Comparison of ENCODE assay signal across 8 cellular contexts in genomic region chr1:203794764-203795381, GRCh38. TPM values are rescaled to one million over a fixed set of nuclear protein-coding genes. Genes with fewer than 3 reads are reported as not detected.
A peak's percentile ranks its signal among the peaks of the same experiment; 100 is the strongest.
DNase-seq lines count a peak whose midpoint lies in the region; ATAC-seq and TF ChIP-seq lines count a peak whose summit lies in the region.

No MANE protein-coding gene starts in this region.

- H3K36me3 ChIP-seq in BE2C: peaks cover 30% of the 10 kb centered on the region

- H3K27ac Mint-ChIP-seq in dendritic cell treated with granulocyte-macrophage colony-stimulating factor and Interleukin-4, amounts not matched to agents 40 ng/mL and 50 ng/mL, for 4 days: peak overlapping the region; percentile 90
- H3K27ac Mint-ChIP-seq in natural killer cell treated with Interleukin-12 subunit alpha and Interleukin-12 subunit beta and Interleukin-15 and Interleukin-18, amount 100 ng/mL, for 72 hours: peak overlapping the region; percentile 84 to 96

- 0 out of 2 replicates have a peak, but pooled peaks cover 2% of the 10 kb centered on the region for H3K9me3 ChIP-seq in BE2C

- no peak overlapping the region for H3K4me3 Mint-ChIP-seq in dendritic cell treated with granulocyte-macrophage colony-stimulating factor and Interleukin-4, amounts not matched to agents 40 ng/mL and 50 ng/mL, for 4 days
- H3K4me3 Mint-ChIP-seq in natural killer cell treated with Interleukin-12 subunit alpha and Interleukin-12 subunit beta and Interleukin-15 and Interleukin-18, amount 100 ng/mL, for 72 hours: peak overlapping the region; percentile 93

- peaks cover 25% of the 10 kb centered on the region for H3K4me1 Mint-ChIP-seq in dendritic cell treated with granulocyte-macrophage colony-stimulating factor and Interleukin-4, amounts not matched to agents 40 ng/mL and 50 ng/mL, for 4 days (ENCODE audit: low read depth)
- peaks cover 32 to 37% of the 10 kb centered on the region in 2 donors for H3K4me1 Mint-ChIP-seq in natural killer cell treated with Interleukin-12 subunit alpha and Interleukin-12 subunit beta and Interleukin-15 and Interleukin-18, amount 100 ng/mL, for 72 hours (ENCODE audit: low read depth in 2 of 2)

- H3K4me1 ChIP-seq in BE2C: peaks cover 2% of the 10 kb centered on the region; the same call in 1 of the 2 replicates

- peak overlapping the region; percentile 80 for H3K4me3 ChIP-seq in BE2C (ENCODE audit: low read depth, low read length)
- peak overlapping the region; percentile 44 for H3K4me3 ChIP-seq in NB4 (ENCODE audit: low read depth, low read length)

- intact Hi-C loops in dendritic cell treated with granulocyte-macrophage colony-stimulating factor and Interleukin-4, amounts not matched to agents 40 ng/mL and 50 ng/mL, for 4 days (cut with micrococcal nuclease): no loop called here

- H3K27me3 Mint-ChIP-seq in dendritic cell treated with granulocyte-macrophage colony-stimulating factor and Interleukin-4, amounts not matched to agents 40 ng/mL and 50 ng/mL, for 4 days: no peaks in the 10 kb centered on the region
- H3K27me3 Mint-ChIP-seq in natural killer cell treated with Interleukin-12 subunit alpha and Interleukin-12 subunit beta and Interleukin-15 and Interleukin-18, amount 100 ng/mL, for 72 hours: no peaks in the 10 kb centered on the region

- no peaks in the 10 kb centered on the region for H3K9me3 Mint-ChIP-seq in dendritic cell treated with granulocyte-macrophage colony-stimulating factor and Interleukin-4, amounts not matched to agents 40 ng/mL and 50 ng/mL, for 4 days
- no peaks in the 10 kb centered on the region for H3K9me3 Mint-ChIP-seq in natural killer cell treated with Interleukin-12 subunit alpha and Interleukin-12 subunit beta and Interleukin-15 and Interleukin-18, amount 100 ng/mL, for 72 hours

- DNase-seq in BE2C (no peak), NB4 (ENCODE audit: low read depth) (no peak), NOMO-1 treated with DMSO at 0.1 percent for 48 hours (lab: John Stamatoyannopoulos, UW; ENCODE audit: unreplicated experiment) (no peak), NOMO-1 (lab: John Stamatoyannopoulos, UW; ENCODE audit: unreplicated experiment in 2 of 2) (no peak), NCI-H2171 treated with DMSO at 0.1 percent for 48 hours (lab: John Stamatoyannopoulos, UW) (no peak)
- no peak for DNase-seq in natural killer cell treated with Interleukin-12 subunit alpha and Interleukin-12 subunit beta and Interleukin-15 and Interleukin-18, amount 100 ng/mL, for 72 hours (ENCODE audit: low spot score)

- no peak for TF ChIP-seq POLR2A in NB4 (IDR thresholded peaks at IDR 0.05; ENCODE audit: extremely low read depth, insufficient read length)

- TF ChIP-seq CTCF in BE2C (IDR thresholded peaks at IDR 0.05; ENCODE audit: low read depth, low read length) (no peak), NB4 (IDR thresholded peaks at IDR 0.05; ENCODE audit: low read depth, low read length) (no peak)

- H3K27me3 ChIP-seq in BE2C: no peaks in the 10 kb centered on the region

- ATAC-seq in natural killer cell treated with Interleukin-12 subunit alpha and Interleukin-12 subunit beta and Interleukin-15 and Interleukin-18, amount 100 ng/mL, for 72 hours: no peak
- no peak for ATAC-seq in GM21619 (IDR thresholded peaks at IDR 0.05; ENCODE audit: unreplicated experiment)

- H3K36me3 Mint-ChIP-seq in dendritic cell treated with granulocyte-macrophage colony-stimulating factor and Interleukin-4, amounts not matched to agents 40 ng/mL and 50 ng/mL, for 4 days (ENCODE audit: low read depth): peaks cover 29% of the 10 kb centered on the region
- peaks cover 19% of the 10 kb centered on the region for H3K36me3 Mint-ChIP-seq in natural killer cell treated with Interleukin-12 subunit alpha and Interleukin-12 subunit beta and Interleukin-15 and Interleukin-18, amount 100 ng/mL, for 72 hours

RNA-seq across cellular contexts. Expression of gene ZBED6, which starts 0.6 kb away (rescaled TPM):
- polyA plus RNA-seq in BE2C (2012; ENCODE audit: insufficient read depth, insufficient read length, low read depth): 1.9 TPM
- total RNA-seq in natural killer cell treated with Interleukin-12 subunit alpha and Interleukin-12 subunit beta and Interleukin-15 and Interleukin-18, amount 100 ng/mL, for 72 hours: 10 to 100 TPM; 24.9 to 29.3 TPM

RNA-seq across cellular contexts. Expression of gene ZC3H11A, which starts 0.6 kb away (rescaled TPM):
- polyA plus RNA-seq in BE2C (2012; ENCODE audit: insufficient read depth, insufficient read length, low read depth): 93.4 TPM
- 10 to 100 TPM; 84.1 to 91.8 TPM for total RNA-seq in natural killer cell treated with Interleukin-12 subunit alpha and Interleukin-12 subunit beta and Interleukin-15 and Interleukin-18, amount 100 ng/mL, for 72 hours

RNA-seq across cellular contexts. Expression of gene LAX1, which starts 29.9 kb away (rescaled TPM):
- not detected for polyA plus RNA-seq in BE2C (2012; ENCODE audit: insufficient read depth, insufficient read length, low read depth)
- 1 to 10 TPM; 7.2 to 7.7 TPM for total RNA-seq in natural killer cell treated with Interleukin-12 subunit alpha and Interleukin-12 subunit beta and Interleukin-15 and Interleukin-18, amount 100 ng/mL, for 72 hours
